30 cellular contexts compared by ENCODE assay signal in genomic region chr1:206900149-206900548, GRCh38. TPM values are rescaled to one million over a fixed set of nuclear protein-coding genes. Genes with fewer than 3 reads are reported as not detected.
DNase-seq lines count a peak whose midpoint lies in the region; ATAC-seq and TF ChIP-seq lines count a peak whose summit lies in the region.
"Had no signal": no experiment of that assay in that cellular context is flagged by ENCODE, and none has a peak within 500 bp of the region (broad histone marks: within the 10 kb centered on the region; RNA-seq: fewer than 3 reads in every experiment).

No MANE protein-coding gene starts in this region.

- H3K14ac ChIP-seq in IMR-90 (replicated peaks; ENCODE audit: low read depth, low read length) = peak overlapping the region; percentile 33; the same call in 1 of the 2 replicates

- no peak overlapping the region for H3K56ac ChIP-seq in IMR-90 (ENCODE audit: extremely low read depth, insufficient read depth, low read length)

- H3K27ac Mint-ChIP-seq in activated naive CD4-positive, alpha-beta T cell treated with anti-CD3 and anti-CD28 coated beads for 36 hours = peak overlapping the region; percentile 73
- peak overlapping the region in 1 of 2 donors; percentile 40 for H3K27ac Mint-ChIP-seq in activated naive CD4-positive, alpha-beta T cell treated with anti-CD3 and anti-CD28 coated beads, Interleukin-2, amount 50 U/mL, for 72 hours
- peak overlapping the region; percentile 60 for H3K27ac Mint-ChIP-seq in stimulated activated naive B cell treated with anti-CD40 and anti-IgM and Interleukin-4, amounts not matched to agents 10 μg/mL and 1 μg/mL and 100 μg/mL, for 72 hours
- H3K27ac Mint-ChIP-seq: H9 had no signal

- no peak overlapping the region for H3K18ac ChIP-seq in IMR-90 (ENCODE audit: low read depth, low read length)

- DNase-seq in activated naive CD4-positive, alpha-beta T cell treated with anti-CD3 and anti-CD28 coated beads for 36 hours = no peak
- no peak for DNase-seq in activated naive CD4-positive, alpha-beta T cell treated with anti-CD3 and anti-CD28 coated beads, Interleukin-2, amount 50 U/mL, for 72 hours (ENCODE audit: low spot score in 2 of 2)
- DNase-seq in IMR-90 (no peak), islet precursor cell (peak; percentile 32), KBM-7 (no peak)
- no peak for DNase-seq in stimulated activated naive B cell treated with anti-CD40 and anti-IgM and Interleukin-4, amounts not matched to agents 10 μg/mL and 1 μg/mL and 100 μg/mL, for 72 hours
- no peak for DNase-seq in stimulated activated CD4-positive, alpha-beta T cell treated with anti-CD3 and anti-CD28 coated beads, Interleukin-2, amount 100 ng/mL, for 24 hours
- DNase-seq: activated naive CD4-positive, alpha-beta T cell treated with anti-CD3 and anti-CD28 coated beads, Interleukin-2, amount 50 U/mL, for 16 hours; BE2C; COR-L47; cortex of kidney; DMS53; effector memory CD4-positive, alpha-beta T cell; H9; hippocampal formation; left lung; mesenchymal stem cell; NCI-H1048; NCI-H446 treated with DMSO at 0.1 percent for 48 hours; nucleus accumbens; SHP77 treated with DMSO at 0.1 percent for 48 hours; stimulated activated naive CD8-positive, alpha-beta T cell treated with anti-CD3 and anti-CD28 coated beads, Interleukin-15, Interleukin-2, amounts not matched to agents 100 U/mL and 50 U/mL, for 24 hours; T1000 had no signal

- peak overlapping the region; percentile 79; the same call in 1 of the 2 replicates for H2BK20ac ChIP-seq in IMR-90 (ENCODE audit: low read depth, low read length)

- no peaks in the 10 kb centered on the region for H3K9me3 ChIP-seq in IMR-90 (ENCODE audit: control insufficient read depth, insufficient read depth, low read length)
- H3K9me3 ChIP-seq: ascending aorta, left lung had no signal

- peak overlapping the region; percentile 94; the same call in 1 of the 2 replicates for H4K91ac ChIP-seq in IMR-90 (ENCODE audit: insufficient read depth, low read depth, low read length)

- no peaks in the 10 kb centered on the region for H3K27me3 Mint-ChIP-seq in activated naive CD4-positive, alpha-beta T cell treated with anti-CD3 and anti-CD28 coated beads for 36 hours (ENCODE audit: low read depth)
- no peaks in the 10 kb centered on the region for H3K27me3 Mint-ChIP-seq in stimulated activated naive B cell treated with anti-CD40 and anti-IgM and Interleukin-4, amounts not matched to agents 10 μg/mL and 1 μg/mL and 100 μg/mL, for 72 hours

- H3K9me3 Mint-ChIP-seq in activated naive CD4-positive, alpha-beta T cell treated with anti-CD3 and anti-CD28 coated beads for 36 hours = no peaks in the 10 kb centered on the region
- H3K9me3 Mint-ChIP-seq in activated naive CD4-positive, alpha-beta T cell treated with anti-CD3 and anti-CD28 coated beads, Interleukin-2, amount 50 U/mL, for 72 hours = peaks cover 0 to 7% of the 10 kb centered on the region in 2 donors
- H3K9me3 Mint-ChIP-seq in stimulated activated naive B cell treated with anti-CD40 and anti-IgM and Interleukin-4, amounts not matched to agents 10 μg/mL and 1 μg/mL and 100 μg/mL, for 72 hours = no peaks in the 10 kb centered on the region
- H3K9me3 Mint-ChIP-seq: H9 had no signal

- TF ChIP-seq CTCF in IMR-90 (conservative IDR thresholded peaks at IDR 0.05; ENCODE audit: low read depth, low read length) = no peak

- H3K4me1 Mint-ChIP-seq in activated naive CD4-positive, alpha-beta T cell treated with anti-CD3 and anti-CD28 coated beads for 36 hours (ENCODE audit: low read depth) = peaks cover 94% of the 10 kb centered on the region
- H3K4me1 Mint-ChIP-seq in stimulated activated naive B cell treated with anti-CD40 and anti-IgM and Interleukin-4, amounts not matched to agents 10 μg/mL and 1 μg/mL and 100 μg/mL, for 72 hours = peaks cover 52 to 91% of the 10 kb centered on the region in 2 donors

- no peak overlapping the region for H2AK9ac ChIP-seq in IMR-90 (replicated peaks; ENCODE audit: low read depth, low read length, poor library complexity)

- no TSS peak for BruUV-seq in IMR-90 (replicated peaks; lab: Mats Ljungman, UMichigan)

- CTCF ChIA-PET in activated naive CD4-positive, alpha-beta T cell treated with anti-CD3 and anti-CD28 coated beads for 36 hours (lab: Charles Lee) = interaction anchor here (0.8 to 2.4 kb wide), 7 partner anchors 9 to 165 kb away, joined by 3 to 14 read pairs (median 6); partner anchors contain the start of gene IL20
- CTCF ChIA-PET in IMR-90 (lab: Yijun Ruan, JAX) = interaction anchor here (0.7 to 0.9 kb wide), 2 partner anchors 13 to 91 kb away, joined by 3 read pairs; no protein-coding TSS in a partner anchor

- POLR2A ChIA-PET in IMR-90 (lab: Charles Lee; ENCODE audit: unreplicated experiment) = no interaction called here

- peak overlapping the region; percentile 25 for H3K4me3 Mint-ChIP-seq in activated naive CD4-positive, alpha-beta T cell treated with anti-CD3 and anti-CD28 coated beads for 36 hours
- no peak overlapping the region for H3K4me3 Mint-ChIP-seq in stimulated activated naive B cell treated with anti-CD40 and anti-IgM and Interleukin-4, amounts not matched to agents 10 μg/mL and 1 μg/mL and 100 μg/mL, for 72 hours
- H3K4me3 Mint-ChIP-seq: H9 had no signal

- H3K27me3 ChIP-seq in IMR-90 (ENCODE audit: control insufficient read depth, insufficient read depth, low read length) = no peaks in the 10 kb centered on the region
- H3K27me3 ChIP-seq: ascending aorta, BE2C, left lung had no signal

- H3K79me1 ChIP-seq in IMR-90 (ENCODE audit: low read depth in 1 of 2, low read length in 2 of 2) = peaks cover 0 to 29% of the 10 kb centered on the region in 2 experiments; a peak in 2 of 4 replicates

- H3K4ac ChIP-seq in IMR-90 (ENCODE audit: low read depth, low read length) = peak overlapping the region; percentile 80

- no peak overlapping the region for H4K5ac ChIP-seq in IMR-90 (ENCODE audit: low read depth, low read length)

- no CpG with 5 or more reads among the region's 7 CpGs for WGBS in IMR-90 (ENCODE audit: extremely low coverage in 2 of 2, insufficient read length in 1 of 2), 2 experiments

- 0 out of 4 replicates have a peak overlapping the region, but pooled peaks of 1 of the 2 experiments have one; percentile 0 for H4K8ac ChIP-seq in IMR-90 (ENCODE audit: low read depth in 2 of 2, low read length in 2 of 2)

- dilution Hi-C loops in IMR-90 (cut with HindIII; ENCODE audit: low sequenced_read_pairs, unreplicated experiment) = no loop called here

- no peak overlapping the region for H3K9ac ChIP-seq in IMR-90 (ENCODE audit: low read depth, low read length)

- H2BK5ac ChIP-seq in IMR-90 (ENCODE audit: low read depth, low read length, poor library complexity, severe bottlenecking) = no peak overlapping the region

- H3K4me2 ChIP-seq in IMR-90 (ENCODE audit: low read depth, low read length) = no peak overlapping the region

- intact Hi-C loops in activated naive CD4-positive, alpha-beta T cell treated with anti-CD3 and anti-CD28 coated beads for 36 hours (cut with micrococcal nuclease) = no loop called here
- intact Hi-C loops in IMR-90 (cut with micrococcal nuclease) = no loop called here

- peaks cover 33% of the 10 kb centered on the region for H3K9me1 ChIP-seq in IMR-90 (ENCODE audit: insufficient read depth, low read length)

- H3K27ac ChIP-seq in IMR-90 (ENCODE audit: insufficient read depth, low read length) = no peak overlapping the region
- H3K27ac ChIP-seq: ascending aorta, left lung, VCaP had no signal

- in situ Hi-C loops in IMR-90 (cut with MboI; ENCODE audit: low sequenced_read_pairs) = no loop called here
- in situ Hi-C loops in KBM-7 (cut with MboI; ENCODE audit: low pct_unique_long_range_greater_than_20kb, low sequenced_read_pairs) = loop anchor here (25.0 kb wide), 1 partner anchor 163 kb away; no protein-coding TSS in a partner anchor

- peaks cover 59% of the 10 kb centered on the region for H3K36me3 Mint-ChIP-seq in activated naive CD4-positive, alpha-beta T cell treated with anti-CD3 and anti-CD28 coated beads for 36 hours (ENCODE audit: low read depth)
- H3K36me3 Mint-ChIP-seq in activated naive CD4-positive, alpha-beta T cell treated with anti-CD3 and anti-CD28 coated beads, Interleukin-2, amount 50 U/mL, for 72 hours = peaks cover 29 to 55% of the 10 kb centered on the region in 2 donors
- peaks cover 33 to 49% of the 10 kb centered on the region in 2 donors for H3K36me3 Mint-ChIP-seq in stimulated activated naive B cell treated with anti-CD40 and anti-IgM and Interleukin-4, amounts not matched to agents 10 μg/mL and 1 μg/mL and 100 μg/mL, for 72 hours

- no peak overlapping the region for H3K23ac ChIP-seq in IMR-90 (ENCODE audit: low read depth, low read length)

- peak overlapping the region; percentile 57; the same call in 2 of the 3 replicates for H2BK15ac ChIP-seq in IMR-90 (ENCODE audit: low read depth, low read length)

- peak overlapping the region; percentile 79 for H2AK5ac ChIP-seq in IMR-90 (ENCODE audit: low read depth, low read length)

- TF ChIP-seq POLR2A in IMR-90 (IDR thresholded peaks at IDR 0.05; ENCODE audit: low read depth, low read length) = no peak

- ATAC-seq in activated naive CD4-positive, alpha-beta T cell treated with anti-CD3 and anti-CD28 coated beads, Interleukin-2, amount 50 U/mL, for 72 hours = no peak
- no peak for ATAC-seq in IMR-90 (ENCODE audit: low read depth)
- no peak for ATAC-seq in stimulated activated naive B cell treated with anti-CD40 and anti-IgM and Interleukin-4, amounts not matched to agents 10 μg/mL and 1 μg/mL and 100 μg/mL, for 72 hours (replicated peaks)
- ATAC-seq: left lung; stimulated activated naive CD8-positive, alpha-beta T cell treated with anti-CD3 and anti-CD28 coated beads, Interleukin-15, Interleukin-2, amounts not matched to agents 100 U/mL and 50 U/mL, for 24 hours had no signal

- H2BK120ac ChIP-seq in IMR-90 (ENCODE audit: low read depth, low read length) = peak overlapping the region; percentile 98; the same call in 1 of the 2 replicates

- peaks cover 30% of the 10 kb centered on the region for H3K4me1 ChIP-seq in IMR-90 (ENCODE audit: control insufficient read depth, insufficient read depth, low read length)
- H3K4me1 ChIP-seq: ascending aorta, BE2C had no signal

- H4K20me1 ChIP-seq in IMR-90 (ENCODE audit: insufficient read depth, low read length) = no peaks in the 10 kb centered on the region

- no peaks in the 10 kb centered on the region for H3K36me3 ChIP-seq in IMR-90 (ENCODE audit: control insufficient read depth, insufficient read depth, low read length)
- H3K36me3 ChIP-seq: ascending aorta, BE2C, left lung had no signal

- no peak for TF ChIP-seq RAD21 in IMR-90 (IDR thresholded peaks at IDR 0.05; ENCODE audit: low read length)

- no peak overlapping the region for H3K4me3 ChIP-seq in IMR-90 (ENCODE audit: insufficient read depth, low read depth, low read length)
- H3K4me3 ChIP-seq: ascending aorta, left lung had no signal

- H2AFZ ChIP-seq in IMR-90 (replicated peaks; ENCODE audit: low read length, poor library complexity) = no peak overlapping the region

RNA-seq across cellular contexts. Expression of gene IL24, which starts 2.9 kb away (rescaled TPM):
- total RNA-seq in activated naive CD4-positive, alpha-beta T cell treated with anti-CD3 and anti-CD28 coated beads for 36 hours = 10 to 100 TPM; 44.0 to 46.7 TPM
- total RNA-seq in activated naive CD4-positive, alpha-beta T cell treated with anti-CD3 and anti-CD28 coated beads, Interleukin-2, amount 50 U/mL, for 72 hours = 10 to 100 TPM; 19.0 to 22.2 TPM
- total RNA-seq in IMR-90 (2012; rRNA removed) = under 0.01 and 0.18 TPM in 2 replicates
- 0.12 and 0.22 TPM in 2 replicates for polyA plus RNA-seq in IMR-90 (2012; rRNA removed)
- polyA plus RNA-seq in IMR-90 (2012; cell fraction: cytosol; rRNA removed) = 0.04 TPM in 1 of 2 replicates, not detected in the other
- 0.05 and 0.34 TPM in 2 replicates for polyA plus RNA-seq in IMR-90 (2012; cell fraction: nucleus; rRNA removed; ENCODE audit: low replicate concordance)
- total RNA-seq: ascending aorta, H9, HT-29, skeletal muscle tissue, temporal lobe, urinary bladder had no signal

RNA-seq across cellular contexts. Expression of gene FCMR, which starts 21.6 kb away (rescaled TPM):
- 10 to 100 TPM; 49.6 to 52.1 TPM for total RNA-seq in activated naive CD4-positive, alpha-beta T cell treated with anti-CD3 and anti-CD28 coated beads for 36 hours
- total RNA-seq in activated naive CD4-positive, alpha-beta T cell treated with anti-CD3 and anti-CD28 coated beads, Interleukin-2, amount 50 U/mL, for 72 hours = 10 to 100 TPM; 31.4 to 37.3 TPM
- total RNA-seq in IMR-90 (2012; rRNA removed) = not detected in 2 replicates
- polyA plus RNA-seq in IMR-90 (2012; rRNA removed) = 0.09 and 0.29 TPM in 2 replicates
- polyA plus RNA-seq in IMR-90 (2012; cell fraction: cytosol; rRNA removed) = 0.41 and 0.58 TPM in 2 replicates
- 0.17 TPM in 1 of 2 replicates, not detected in the other for polyA plus RNA-seq in IMR-90 (2012; cell fraction: nucleus; rRNA removed; ENCODE audit: low replicate concordance)
- total RNA-seq: epithelial cell of proximal tubule, H9 had no signal

RNA-seq across cellular contexts. Expression of gene IL20, which starts 34.7 kb away (rescaled TPM):
- under 1 TPM in 1 of 2 experiments, not detected in 1; 0.31 TPM for total RNA-seq in activated naive CD4-positive, alpha-beta T cell treated with anti-CD3 and anti-CD28 coated beads for 36 hours
- not detected for total RNA-seq in activated naive CD4-positive, alpha-beta T cell treated with anti-CD3 and anti-CD28 coated beads, Interleukin-2, amount 50 U/mL, for 72 hours
- not detected in 2 replicates for total RNA-seq in IMR-90 (2012; rRNA removed)
- not detected in 2 replicates for polyA plus RNA-seq in IMR-90 (2012; rRNA removed)
- not detected in 2 replicates for polyA plus RNA-seq in IMR-90 (2012; cell fraction: cytosol; rRNA removed)
- polyA plus RNA-seq in IMR-90 (2012; cell fraction: nucleus; rRNA removed; ENCODE audit: low replicate concordance) = 0.11 TPM in 1 of 2 replicates, not detected in the other
- total RNA-seq: ascending aorta, epithelial cell of proximal tubule, H9, HT-29, left lung, skeletal muscle tissue, temporal lobe, urinary bladder had no signal
- polyA plus RNA-seq: urinary bladder had no signal

RNA-seq across cellular contexts. Expression of gene PIGR, which starts 46.1 kb away (rescaled TPM):
- total RNA-seq in activated naive CD4-positive, alpha-beta T cell treated with anti-CD3 and anti-CD28 coated beads for 36 hours = under 1 TPM in 1 of 2 experiments, not detected in 1; 0.10 TPM
- total RNA-seq in activated naive CD4-positive, alpha-beta T cell treated with anti-CD3 and anti-CD28 coated beads, Interleukin-2, amount 50 U/mL, for 72 hours = under 1 TPM in 1 of 2 donors, not detected in 1; 0.05 TPM
- not detected in 2 replicates for total RNA-seq in IMR-90 (2012; rRNA removed)
- not detected in 2 replicates for polyA plus RNA-seq in IMR-90 (2012; rRNA removed)
- polyA plus RNA-seq in IMR-90 (2012; cell fraction: cytosol; rRNA removed) = not detected in 2 replicates
- polyA plus RNA-seq in IMR-90 (2012; cell fraction: nucleus; rRNA removed; ENCODE audit: low replicate concordance) = not detected in 2 replicates
- total RNA-seq: H9 had no signal

Comparison
In these comparisons a context has a peak if more than half of its experiments do, and no peak if none do; other contexts are left out.
1. RNA of gene IL24, which starts 2.9 kb away (total RNA-seq): 44.0 to 46.7 TPM in activated naive CD4-positive, alpha-beta T cell treated with anti-CD3 and anti-CD28 coated beads for 36 hours and 19.0 to 22.2 TPM in activated naive CD4-positive, alpha-beta T cell treated with anti-CD3 and anti-CD28 coated beads, Interleukin-2, amount 50 U/mL, for 72 hours; under 0.01 to 0.18 TPM in IMR-90; every median in the first group is over 10 times any median in the second.
2. RNA of gene FCMR, which starts 21.6 kb away (total RNA-seq): 49.6 to 52.1 TPM in activated naive CD4-positive, alpha-beta T cell treated with anti-CD3 and anti-CD28 coated beads for 36 hours and 31.4 to 37.3 TPM in activated naive CD4-positive, alpha-beta T cell treated with anti-CD3 and anti-CD28 coated beads, Interleukin-2, amount 50 U/mL, for 72 hours; not detected in IMR-90; every median in the first group is over 10 times any median in the second.